In the genomic region with DNA sequence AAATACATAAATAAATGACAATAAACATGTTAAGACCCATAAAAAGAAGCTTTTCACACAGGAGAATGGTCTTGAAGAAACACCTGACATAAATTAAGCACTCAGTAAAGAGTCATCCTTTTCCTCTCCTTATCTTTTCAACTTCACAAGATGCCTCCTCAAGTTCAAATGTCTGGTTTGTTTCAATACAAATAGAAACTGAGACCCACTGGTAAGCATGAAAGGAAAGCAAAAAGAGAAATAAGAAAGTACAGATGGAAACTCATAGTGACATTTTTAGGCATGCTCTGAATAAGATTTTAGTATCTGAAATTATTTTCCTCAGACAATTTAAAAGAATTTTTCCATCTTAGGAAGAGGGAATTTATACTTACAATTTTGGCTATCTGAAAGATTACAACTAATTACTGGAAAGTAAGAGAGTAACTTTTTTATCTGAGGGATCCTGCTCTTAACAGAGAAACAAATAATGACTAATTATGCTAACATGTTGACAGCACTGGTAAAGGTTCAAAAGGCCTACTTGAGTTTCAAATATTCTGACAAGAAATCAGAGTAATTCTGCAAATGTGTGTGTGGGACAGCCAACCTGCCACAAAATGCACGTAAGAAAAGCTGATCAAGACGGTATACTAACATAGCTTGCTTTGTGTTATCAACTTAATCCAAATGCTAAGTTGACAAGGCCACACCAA, we compare ENCODE assay signal across 16 cellular contexts.
"Had no signal": no experiment of that assay in that cellular context is flagged by ENCODE, and none has a peak within 500 bp of the region (broad histone marks: within the 10 kb centered on the region; RNA-seq: fewer than 3 reads in every experiment).

No MANE protein-coding gene starts in this region.

- H3K4me3 Mint-ChIP-seq: activated CD4-positive, alpha-beta memory T cell treated with anti-CD3 and anti-CD28 coated beads for 36 hours; activated T-cell treated with anti-CD3 and anti-CD28 coated beads, Interleukin-2, amount 50 U/mL, for 72 hours; memory B cell; natural killer cell had no signal

- H3K4me3 ChIP-seq: breast epithelium, heart right ventricle, left ventricle myocardium inferior, right atrium auricular region, tibial artery, uterus had no signal

- H3K4me1 ChIP-seq: breast epithelium, right atrium auricular region, uterus had no signal

- H3K9me3 ChIP-seq: right atrium auricular region, tibial artery, uterus had no signal

- H3K4me1 Mint-ChIP-seq: memory B cell, natural killer cell had no signal

- H3K27me3 ChIP-seq: breast epithelium, heart right ventricle, right atrium auricular region, tibial artery, uterus had no signal

- H3K27ac ChIP-seq: breast epithelium, heart right ventricle, left ventricle myocardium inferior, right atrium auricular region, tibial artery, uterus, VCaP had no signal

- H3K36me3 Mint-ChIP-seq: activated CD4-positive, alpha-beta memory T cell treated with anti-CD3 and anti-CD28 coated beads for 36 hours; memory B cell; natural killer cell had no signal

- H3K36me3 ChIP-seq: breast epithelium, heart right ventricle, left ventricle myocardium inferior, right atrium auricular region, tibial artery, uterus had no signal

- DNase-seq: activated CD4-positive, alpha-beta memory T cell treated with anti-CD3 and anti-CD28 coated beads for 36 hours; activated T-cell treated with anti-CD3 and anti-CD28 coated beads, Interleukin-2, amount 50 U/mL, for 72 hours; aorta; foreskin melanocyte; heart right ventricle; islet precursor cell; left ventricle myocardium inferior; natural killer cell; posterior cingulate gyrus; small intestine; tibial artery; uterus had no signal

- ATAC-seq: activated T-cell treated with anti-CD3 and anti-CD28 coated beads, Interleukin-2, amount 50 U/mL, for 72 hours; heart right ventricle; natural killer cell had no signal

- H3K9me3 Mint-ChIP-seq: activated CD4-positive, alpha-beta memory T cell treated with anti-CD3 and anti-CD28 coated beads for 36 hours had no signal

- H3K27ac Mint-ChIP-seq: activated CD4-positive, alpha-beta memory T cell treated with anti-CD3 and anti-CD28 coated beads for 36 hours; activated T-cell treated with anti-CD3 and anti-CD28 coated beads, Interleukin-2, amount 50 U/mL, for 72 hours; memory B cell; natural killer cell had no signal

- H3K27me3 Mint-ChIP-seq: activated CD4-positive, alpha-beta memory T cell treated with anti-CD3 and anti-CD28 coated beads for 36 hours; memory B cell had no signal
